In genomic region chr3:33438871-33439270, GRCh38 we compare ENCODE assay signal across 8 cellular contexts. TPM values are rescaled to one million over a fixed set of nuclear protein-coding genes. Genes with fewer than 3 reads are reported as not detected.
DNase-seq lines count a peak whose midpoint lies in the region; ATAC-seq and TF ChIP-seq lines count a peak whose summit lies in the region.

No MANE protein-coding gene starts in this region.

- no peaks in the 10 kb centered on the region for H3K27me3 Mint-ChIP-seq in CD4-positive, alpha-beta T cell
- H3K27me3 Mint-ChIP-seq in dendritic cell treated with granulocyte-macrophage colony-stimulating factor and Interleukin-4, amounts not matched to agents 40 ng/mL and 50 ng/mL, for 4 days, result no peaks in the 10 kb centered on the region
- no peaks in the 10 kb centered on the region for H3K27me3 Mint-ChIP-seq in natural killer cell treated with Interleukin-12 subunit alpha and Interleukin-12 subunit beta and Interleukin-15 and Interleukin-18, amount 100 ng/mL, for 72 hours

- no peak for ATAC-seq in CD4-positive, alpha-beta T cell (ENCODE audit: poor library complexity)
- ATAC-seq in natural killer cell treated with Interleukin-12 subunit alpha and Interleukin-12 subunit beta and Interleukin-15 and Interleukin-18, amount 100 ng/mL, for 72 hours, result no peak
- ATAC-seq in HG03457 (IDR thresholded peaks at IDR 0.05; ENCODE audit: unreplicated experiment), result no peak
- no peak for ATAC-seq in HG02885 (IDR thresholded peaks at IDR 0.05; ENCODE audit: poor library complexity, unreplicated experiment)

- peak overlapping the region; percentile 93 for H3K4me3 Mint-ChIP-seq in CD4-positive, alpha-beta T cell
- peak overlapping the region; percentile 79 for H3K4me3 Mint-ChIP-seq in dendritic cell treated with granulocyte-macrophage colony-stimulating factor and Interleukin-4, amounts not matched to agents 40 ng/mL and 50 ng/mL, for 4 days
- peak overlapping the region; percentile 97 for H3K4me3 Mint-ChIP-seq in natural killer cell treated with Interleukin-12 subunit alpha and Interleukin-12 subunit beta and Interleukin-15 and Interleukin-18, amount 100 ng/mL, for 72 hours

- TF ChIP-seq CTCF in CD4-positive, alpha-beta T cell (IDR thresholded peaks at IDR 0.05), result no peak

- no peaks in the 10 kb centered on the region for H3K9me3 Mint-ChIP-seq in CD4-positive, alpha-beta T cell
- H3K9me3 Mint-ChIP-seq in dendritic cell treated with granulocyte-macrophage colony-stimulating factor and Interleukin-4, amounts not matched to agents 40 ng/mL and 50 ng/mL, for 4 days, result no peaks in the 10 kb centered on the region
- H3K9me3 Mint-ChIP-seq in natural killer cell treated with Interleukin-12 subunit alpha and Interleukin-12 subunit beta and Interleukin-15 and Interleukin-18, amount 100 ng/mL, for 72 hours, result no peaks in the 10 kb centered on the region

- POLR2A ChIA-PET in CD4-positive, alpha-beta T cell (lab: Charles Lee), result interaction anchor here (0.5 to 1.6 kb wide), 4 partner anchors 10 to 359 kb away, joined by 3 to 5 read pairs (median 4); partner anchors contain the start of gene PDCD6IP

- no peak for DNase-seq in CD4-positive, alpha-beta T cell
- DNase-seq in NAMALWA (ENCODE audit: low spot score), result peak; percentile 44
- DNase-seq in natural killer cell treated with Interleukin-12 subunit alpha and Interleukin-12 subunit beta and Interleukin-15 and Interleukin-18, amount 100 ng/mL, for 72 hours (ENCODE audit: low spot score), result no peak
- DNase-seq in SKM-1 treated with dmso at 0.1 percent for 144 hours (lab: John Stamatoyannopoulos, UW; ENCODE audit: unreplicated experiment), result no peak
- no peak for DNase-seq in NCI-H226

- no peaks in the 10 kb centered on the region for H3K9me3 ChIP-seq in CD4-positive, alpha-beta T cell (ENCODE audit: control insufficient read depth, low read length)

- H3K27ac ChIP-seq in CD4-positive, alpha-beta T cell (ENCODE audit: low read depth, low read length), result peak overlapping the region; percentile 8

- peak overlapping the region; percentile 95 for H3K27ac Mint-ChIP-seq in CD4-positive, alpha-beta T cell
- H3K27ac Mint-ChIP-seq in dendritic cell treated with granulocyte-macrophage colony-stimulating factor and Interleukin-4, amounts not matched to agents 40 ng/mL and 50 ng/mL, for 4 days, result peak overlapping the region; percentile 100
- H3K27ac Mint-ChIP-seq in natural killer cell treated with Interleukin-12 subunit alpha and Interleukin-12 subunit beta and Interleukin-15 and Interleukin-18, amount 100 ng/mL, for 72 hours, result peak overlapping the region; percentile 92 to 93

- CTCF ChIA-PET in CD4-positive, alpha-beta T cell (lab: Charles Lee), result no interaction called here

- peaks cover 63% of the 10 kb centered on the region for H3K4me1 Mint-ChIP-seq in CD4-positive, alpha-beta T cell (ENCODE audit: low read depth)
- peaks cover 37% of the 10 kb centered on the region for H3K4me1 Mint-ChIP-seq in dendritic cell treated with granulocyte-macrophage colony-stimulating factor and Interleukin-4, amounts not matched to agents 40 ng/mL and 50 ng/mL, for 4 days (ENCODE audit: low read depth)
- H3K4me1 Mint-ChIP-seq in natural killer cell treated with Interleukin-12 subunit alpha and Interleukin-12 subunit beta and Interleukin-15 and Interleukin-18, amount 100 ng/mL, for 72 hours (ENCODE audit: low read depth in 2 of 2), result peaks cover 36 to 50% of the 10 kb centered on the region in 2 donors

- H3K36me3 Mint-ChIP-seq in CD4-positive, alpha-beta T cell (ENCODE audit: low read depth), result peaks cover 24% of the 10 kb centered on the region
- H3K36me3 Mint-ChIP-seq in dendritic cell treated with granulocyte-macrophage colony-stimulating factor and Interleukin-4, amounts not matched to agents 40 ng/mL and 50 ng/mL, for 4 days (ENCODE audit: low read depth), result peaks cover 17% of the 10 kb centered on the region
- H3K36me3 Mint-ChIP-seq in natural killer cell treated with Interleukin-12 subunit alpha and Interleukin-12 subunit beta and Interleukin-15 and Interleukin-18, amount 100 ng/mL, for 72 hours, result peaks cover 6% of the 10 kb centered on the region

- intact Hi-C loops in CD4-positive, alpha-beta T cell (cut with DNase I, micrococcal nuclease), result loop anchor here (5.0 kb wide), 2 partner anchors 278 to 322 kb away; partner anchors contain the start of gene CLASP2 (in 1 of the 2)
- intact Hi-C loops in dendritic cell treated with granulocyte-macrophage colony-stimulating factor and Interleukin-4, amounts not matched to agents 40 ng/mL and 50 ng/mL, for 4 days (cut with micrococcal nuclease), result loop anchor here (2.0 to 10.0 kb wide), 3 partner anchors 18 to 356 kb away; partner anchors contain the start of genes CLASP2 and PDCD6IP

- H3K27me3 ChIP-seq in CD4-positive, alpha-beta T cell (ENCODE audit: control insufficient read depth, insufficient read depth, low read length), result no peaks in the 10 kb centered on the region

RNA-seq across cellular contexts. Expression of gene UBP1, which starts 1.3 kb away (rescaled TPM):
- total RNA-seq in CD4-positive, alpha-beta T cell, result 10 to 100 TPM; 59.5 to 61.6 TPM
- 100 to 1,000 TPM in 1 of 2 donors, 10 to 100 TPM in 1; 88.8 to 131 TPM for total RNA-seq in natural killer cell treated with Interleukin-12 subunit alpha and Interleukin-12 subunit beta and Interleukin-15 and Interleukin-18, amount 100 ng/mL, for 72 hours
